In genomic region chr17:47882695-47883588, GRCh38 we compare ENCODE assay signal across 18 cellular contexts. TPM values are rescaled to one million over a fixed set of nuclear protein-coding genes. Genes with fewer than 3 reads are reported as not detected.
DNase-seq lines count a peak whose midpoint lies in the region; ATAC-seq and TF ChIP-seq lines count a peak whose summit lies in the region.
"Had no signal": no experiment of that assay in that cellular context is flagged by ENCODE, and none has a peak within 500 bp of the region (broad histone marks: within the 10 kb centered on the region; RNA-seq: fewer than 3 reads in every experiment).

No MANE protein-coding gene starts in this region.

- peaks cover 35% of the 10 kb centered on the region for H3K4me1 Mint-ChIP-seq in CD4-positive, alpha-beta T cell (ENCODE audit: low read depth)
- H3K4me1 Mint-ChIP-seq in WTC11: peaks cover 26% of the 10 kb centered on the region

- H3K4me1 ChIP-seq in adipocyte (ENCODE audit: control insufficient read depth, insufficient read depth, low read length) (peaks cover 36% of the 10 kb centered on the region), mucosa of descending colon (ENCODE audit: low read depth) (peaks cover 39% of the 10 kb centered on the region), spleen (peaks cover 7 to 44% (median 24%) of the 10 kb centered on the region in 6 donors), PC-3 (ENCODE audit: insufficient read depth, low read length) (no peaks in the 10 kb centered on the region)
- H3K4me1 ChIP-seq: psoas muscle had no signal

- H3K9ac ChIP-seq in adipocyte (ENCODE audit: low read length) (peak overlapping the region; percentile 19), PC-3 (ENCODE audit: low read length) (no peak overlapping the region)

- H3K36me3 ChIP-seq in adipocyte (ENCODE audit: control insufficient read depth, insufficient read depth, low read length, severe bottlenecking) (no peaks in the 10 kb centered on the region), mucosa of descending colon (ENCODE audit: low read depth) (no peaks in the 10 kb centered on the region), spleen (no peaks in the 10 kb centered on the region), PC-3 (ENCODE audit: low read depth, low read length) (no peaks in the 10 kb centered on the region)

- BruUV-seq in PC-3 (replicated peaks; lab: Mats Ljungman, UMichigan): no TSS peak

- no peaks in the 10 kb centered on the region for H3K36me3 Mint-ChIP-seq in CD4-positive, alpha-beta T cell (ENCODE audit: low read depth)
- no peaks in the 10 kb centered on the region for H3K36me3 Mint-ChIP-seq in WTC11

- in situ Hi-C loops in KBM-7 (cut with MboI; ENCODE audit: low pct_unique_long_range_greater_than_20kb, low sequenced_read_pairs): no loop called here

- CTCF ChIA-PET in CD4-positive, alpha-beta T cell (lab: Charles Lee): interaction anchor here (1.5 kb wide), 1 partner anchor 40 kb away, joined by 3 read pairs; no protein-coding TSS in a partner anchor
- CTCF ChIA-PET in PC-3 (lab: Charles Lee) (interaction anchor here (0.5 kb wide), 1 partner anchor 288 kb away, joined by 3 read pairs; no protein-coding TSS in a partner anchor), WTC11 (lab: Charles Lee) (interaction anchor here (1.2 to 18.5 kb wide), 5 partner anchors 11 to 64 kb away, joined by 3 to 1122 read pairs (median 5); partner anchors contain the start of genes SCRN2, SP2 and SP6)

- H3K27ac ChIP-seq in CD4-positive, alpha-beta T cell (ENCODE audit: low read depth, low read length): no peak overlapping the region
- H3K27ac ChIP-seq in spleen (peak overlapping the region in 6 of 8 donors; percentile 13 to 61 (median 44)), PC-3 (ENCODE audit: low read length) (no peak overlapping the region)
- H3K27ac ChIP-seq: psoas muscle had no signal

- ATAC-seq in CD4-positive, alpha-beta T cell (ENCODE audit: poor library complexity): no peak
- ATAC-seq in mucosa of descending colon (peak; percentile 2), PC-3 (no peak), WTC11 (no peak)
- ATAC-seq: activated CD4-positive, alpha-beta T cell treated with anti-CD3 and anti-CD28 coated beads for 36 hours; activated T-cell treated with anti-CD3 and anti-CD28 coated beads, Interleukin-2, amount 50 U/mL, for 4 hours; T-helper 17 cell had no signal

- no peak overlapping the region for H3K27ac Mint-ChIP-seq in CD4-positive, alpha-beta T cell
- H3K27ac Mint-ChIP-seq in WTC11: no peak overlapping the region
- H3K27ac Mint-ChIP-seq: activated CD4-positive, alpha-beta T cell treated with anti-CD3 and anti-CD28 coated beads for 36 hours; T-helper 17 cell had no signal

- no peak for TF ChIP-seq CTCF in CD4-positive, alpha-beta T cell (IDR thresholded peaks at IDR 0.05)
- no peak for TF ChIP-seq CTCF in mucosa of descending colon (IDR thresholded peaks at IDR 0.05)
- TF ChIP-seq CTCF in spleen (IDR thresholded peaks at IDR 0.05 in 8 of 11, conservative IDR thresholded peaks at IDR 0.05 in 3 of 11): no peak
- TF ChIP-seq CTCF in PC-3 (conservative IDR thresholded peaks at IDR 0.05; ENCODE audit: low read depth, low read length): no peak
- TF ChIP-seq CTCF in WTC11 (IDR thresholded peaks at IDR 0.05): no peak

- no peak overlapping the region for H3K4me2 ChIP-seq in PC-3 (ENCODE audit: low read length)

- no peak overlapping the region for H2AFZ ChIP-seq in PC-3 (ENCODE audit: low read length)

- H3K9me2 ChIP-seq in PC-3 (replicated peaks; ENCODE audit: low read length): no peaks in the 10 kb centered on the region

- H3K4me3 ChIP-seq in adipocyte (ENCODE audit: low read length) (peak overlapping the region; percentile 49), mucosa of descending colon (no peak overlapping the region), spleen (peak overlapping the region in 2 of 8 donors; percentile 0 to 52), PC-3 (ENCODE audit: low read length) (no peak overlapping the region)

- no peaks in the 10 kb centered on the region for H3K9me3 ChIP-seq in CD4-positive, alpha-beta T cell (ENCODE audit: control insufficient read depth, low read length)
- H3K9me3 ChIP-seq in adipocyte (ENCODE audit: control insufficient read depth, low read length) (no peaks in the 10 kb centered on the region), mucosa of descending colon (no peaks in the 10 kb centered on the region), spleen (no peaks in the 10 kb centered on the region), PC-3 (ENCODE audit: low read length) (no peaks in the 10 kb centered on the region)
- H3K9me3 ChIP-seq: psoas muscle had no signal

- no peak for TF ChIP-seq POLR2A in spleen (IDR thresholded peaks at IDR 0.05)

- POLR2A ChIA-PET in CD4-positive, alpha-beta T cell (lab: Charles Lee): interaction anchor here (0.8 kb wide), 1 partner anchor 52 kb away, joined by 3 read pairs; the partner anchor contains the start of genes LRRC46 and MRPL10
- POLR2A ChIA-PET in PC-3 (lab: Charles Lee; ENCODE audit: unreplicated experiment): no interaction called here
- POLR2A ChIA-PET in WTC11 (lab: Charles Lee): interaction anchor here (1.5 kb wide), 1 partner anchor 32 kb away, joined by 3 read pairs; the partner anchor contains the start of gene SP6

- H3K4me3 Mint-ChIP-seq in CD4-positive, alpha-beta T cell: peak overlapping the region; percentile 31
- H3K4me3 Mint-ChIP-seq in WTC11: no peak overlapping the region
- H3K4me3 Mint-ChIP-seq: activated CD4-positive, alpha-beta T cell treated with anti-CD3 and anti-CD28 coated beads for 36 hours; activated T-cell treated with anti-CD3 and anti-CD28 coated beads, Interleukin-2, amount 50 U/mL, for 4 hours; T-helper 17 cell had no signal

- H3K27me3 Mint-ChIP-seq in CD4-positive, alpha-beta T cell: peaks cover 10% of the 10 kb centered on the region
- H3K27me3 Mint-ChIP-seq in WTC11 (ENCODE audit: low read depth): peaks cover 14% of the 10 kb centered on the region

- no peaks in the 10 kb centered on the region for H3K79me2 ChIP-seq in PC-3 (ENCODE audit: low read length)

- H3K27me3 ChIP-seq in CD4-positive, alpha-beta T cell (ENCODE audit: control insufficient read depth, insufficient read depth, low read length): peaks cover 3% of the 10 kb centered on the region
- H3K27me3 ChIP-seq in adipocyte (replicated peaks; ENCODE audit: control insufficient read depth, insufficient read depth, low read length) (no peaks in the 10 kb centered on the region), spleen (replicated peaks in 1 of 7) (peaks cover 0 to 6% (median 0%) of the 10 kb centered on the region in 7 donors), PC-3 (ENCODE audit: low read length) (no peaks in the 10 kb centered on the region)

- DNase-seq in CD4-positive, alpha-beta T cell: no peak
- no peak for DNase-seq in adipocyte (ENCODE audit: low read depth)
- DNase-seq in mucosa of descending colon: no peak
- DNase-seq in spleen: no peak
- no peak for DNase-seq in KBM-7
- no peak for DNase-seq in effector CD4-positive, alpha-beta T cell
- no peak for DNase-seq in PC-3
- DNase-seq in WTC11 (ENCODE audit: low spot score): no peak
- DNase-seq: activated CD4-positive, alpha-beta T cell treated with anti-CD3 and anti-CD28 coated beads for 36 hours; activated T-cell treated with anti-CD3 and anti-CD28 coated beads, Interleukin-2, amount 50 U/mL, for 4 hours; cortex of kidney; Karpas-422; mesendoderm; NCI-H1930; psoas muscle; stimulated activated CD4-positive, alpha-beta T cell treated with anti-CD3 and anti-CD28 coated beads, Interleukin-1b, Interleukin-23, amount 100 ng/mL, for 48 hours; T-helper 17 cell had no signal

- 77 to 90% (median 85%) methylated on average over 9 of the region's 9 CpGs for WGBS in spleen, 5 donors

- H3K9me3 Mint-ChIP-seq in CD4-positive, alpha-beta T cell: no peaks in the 10 kb centered on the region
- no peaks in the 10 kb centered on the region for H3K9me3 Mint-ChIP-seq in WTC11
- H3K9me3 Mint-ChIP-seq: activated T-cell treated with anti-CD3 and anti-CD28 coated beads, Interleukin-2, amount 50 U/mL, for 4 hours had no signal

- no peaks in the 10 kb centered on the region for H4K20me1 ChIP-seq in PC-3 (ENCODE audit: low read length)

- intact Hi-C loops in CD4-positive, alpha-beta T cell (cut with DNase I, micrococcal nuclease): no loop called here
- intact Hi-C loops in mucosa of descending colon (cut with DNase I, micrococcal nuclease): loop anchor here in 1 of 2 donors (5.0 kb wide), 1 partner anchor 36 kb away; no protein-coding TSS in a partner anchor
- intact Hi-C loops in spleen (cut with DNase I; ENCODE audit: low total_unique reads): no loop called here
- intact Hi-C loops in PC-3 (cut with micrococcal nuclease): no loop called here

- no peaks in the 10 kb centered on the region for H3F3A ChIP-seq in PC-3 (ENCODE audit: low read length, unreplicated experiment)

RNA-seq across cellular contexts. Expression of gene SP2, which starts 13.1 kb away (rescaled TPM):
- total RNA-seq in CD4-positive, alpha-beta T cell: 10 to 100 TPM; 19.9 to 21.5 TPM
- total RNA-seq in mucosa of descending colon: 10 to 100 TPM; 21.7 to 24.2 (median 21.7) TPM
- total RNA-seq in spleen: 10 to 100 TPM; 11.9 to 22.6 (median 18.2) TPM
- polyA plus RNA-seq in spleen: 10 to 100 TPM in 1 of 3 donors, 1 to 10 TPM in 2; 4.5 to 10.7 (median 5.5) TPM
- total RNA-seq in PC-3 (2014; rRNA removed): 3.9 and 6.5 TPM in 2 replicates
- 9.9 to 11.5 TPM (median 10.7 TPM) in 3 replicates for total RNA-seq in WTC11 (2021)

RNA-seq across cellular contexts. Expression of gene SP6, which starts 32.0 kb away (rescaled TPM):
- total RNA-seq in CD4-positive, alpha-beta T cell: under 1 TPM; 0.17 to 0.27 TPM
- total RNA-seq in mucosa of descending colon (10 to 100 TPM in 1 of 3 donors, 1 to 10 TPM in 2; 2.0 to 11.6 (median 4.7) TPM), spleen (1 to 10 TPM in 5 of 7 donors, under 1 TPM in 2; 0.19 to 3.0 (median 2.0) TPM), PC-3 (2014; rRNA removed) (3.1 and 3.9 TPM in 2 replicates), WTC11 (2021) (2.0 to 3.3 TPM (median 2.3 TPM) in 3 replicates)
- polyA plus RNA-seq in spleen: under 1 TPM; 0.11 to 0.90 (median 0.27) TPM

RNA-seq across cellular contexts. Expression of gene SCRN2, which starts 41.9 kb away (rescaled TPM):
- 10 to 100 TPM; 15.3 to 17.2 TPM for total RNA-seq in CD4-positive, alpha-beta T cell
- 10 to 100 TPM; 38.4 to 45.1 (median 38.5) TPM for total RNA-seq in mucosa of descending colon
- 10 to 100 TPM; 37.5 to 59.4 (median 49.0) TPM for total RNA-seq in spleen
- 10 to 100 TPM; 38.9 to 58.0 (median 50.4) TPM for polyA plus RNA-seq in spleen
- total RNA-seq in PC-3 (2014; rRNA removed): 44.0 and 47.9 TPM in 2 replicates
- 50.8 to 54.1 TPM (median 51.6 TPM) in 3 replicates for total RNA-seq in WTC11 (2021)

RNA-seq across cellular contexts. Expression of gene LRRC46, which starts 51.5 kb away (rescaled TPM):
- total RNA-seq in CD4-positive, alpha-beta T cell: under 1 TPM; 0.42 to 0.85 TPM
- under 1 TPM in 2 of 3 donors, not detected in 1; 0.14 to 0.36 TPM for total RNA-seq in mucosa of descending colon
- total RNA-seq in spleen: 1 to 10 TPM in 3 of 7 donors, under 1 TPM in 4; 0.42 to 1.3 (median 0.66) TPM
- 1 to 10 TPM; 1.0 to 1.4 (median 1.2) TPM for polyA plus RNA-seq in spleen
- 0.44 and 1.2 TPM in 2 replicates for total RNA-seq in PC-3 (2014; rRNA removed)
- total RNA-seq in WTC11 (2021): 0.09 to 0.39 TPM (median 0.30 TPM) in 3 replicates
- total RNA-seq: urinary bladder had no signal

RNA-seq across cellular contexts. Expression of gene MRPL10, which starts 51.6 kb away (rescaled TPM):
- total RNA-seq in CD4-positive, alpha-beta T cell: 10 to 100 TPM; 49.0 to 51.4 TPM
- total RNA-seq in mucosa of descending colon (10 to 100 TPM; 36.2 to 46.0 (median 41.8) TPM), spleen (10 to 100 TPM; 24.4 to 46.1 (median 32.2) TPM), PC-3 (2014; rRNA removed) (54.5 and 74.2 TPM in 2 replicates), WTC11 (2021) (80.1 to 87.0 TPM (median 85.3 TPM) in 3 replicates)
- 10 to 100 TPM; 27.2 to 42.3 (median 36.2) TPM for polyA plus RNA-seq in spleen

Comparison
In these comparisons a context has a peak if more than half of its experiments do, and no peak if none do; other contexts are left out.
1. H3K27ac ChIP-seq: peak in spleen (6 of 8); none in CD4-positive, alpha-beta T cell (single experiment) and PC-3 (single experiment).